Comparison of ENCODE assay signal across 19 cellular contexts in the genomic region with DNA sequence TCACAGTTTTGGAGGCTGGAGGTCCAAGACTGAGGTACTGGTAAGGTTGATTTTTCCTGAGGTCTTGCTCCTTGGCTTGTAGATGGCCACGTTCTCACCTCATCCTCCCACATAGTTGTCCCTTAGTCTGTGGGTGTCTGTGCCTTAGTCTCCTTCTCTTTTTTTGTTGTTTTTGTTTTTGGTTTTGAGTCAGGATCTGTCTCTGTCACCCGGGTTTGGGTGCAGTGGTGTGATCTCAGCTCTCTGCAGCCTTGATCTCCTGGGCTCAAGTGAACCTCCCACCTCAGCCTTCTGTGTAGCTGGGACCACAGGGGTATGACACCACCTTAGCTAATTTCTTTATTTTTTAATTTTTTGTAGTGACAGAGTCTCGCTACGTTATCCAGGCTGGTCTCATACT.
"Had no signal": no experiment of that assay in that cellular context is flagged by ENCODE, and none has a peak within 500 bp of the region (broad histone marks: within the 10 kb centered on the region; RNA-seq: fewer than 3 reads in every experiment).

No MANE protein-coding gene starts in this region.

- H3K36me3 Mint-ChIP-seq: activated naive CD8-positive, alpha-beta T cell; brain; mesothelial cell of epicardium had no signal

- H3K27me3 ChIP-seq: testis, uterus had no signal

- ATAC-seq: esophagus mucosa, gastroesophageal sphincter had no signal

- H3K36me3 ChIP-seq: colonic mucosa, gastroesophageal sphincter, uterus had no signal

- DNase-seq: activated CD4-positive, alpha-beta T cell treated with anti-CD3 and anti-CD28 coated beads, Interleukin-2, amount 50 U/mL, for 1 hour; activated CD4-positive, CD25-positive, alpha-beta regulatory T cell treated with anti-CD3 and anti-CD28 coated beads, Interleukin-2, amount 50 U/mL, for 72 hours; colonic mucosa; nucleus accumbens; posterior cingulate gyrus; stimulated activated CD4-positive, alpha-beta T cell treated with anti-CD3 and anti-CD28 coated beads, Interleukin-12 subunit alpha, Interleukin-12 subunit beta, amount 100 ng/mL, for 4 hours; stimulated activated CD4-positive, alpha-beta T cell treated with anti-CD3 and anti-CD28 coated beads, Interleukin-1b, Interleukin-23, amount 100 ng/mL, for 48 hours; stimulated activated naive CD4-positive, alpha-beta T cell treated with Interleukin-2 at 50 U/mL for 16 hours; T-helper 2 cell; testis; uterus had no signal

- H3K9me3 ChIP-seq: colonic mucosa, gastroesophageal sphincter, testis, uterus had no signal

- H3K4me3 Mint-ChIP-seq: activated naive CD8-positive, alpha-beta T cell; brain; central memory CD8-positive, alpha-beta T cell; mesothelial cell of epicardium; nephron had no signal

- H3K9me3 Mint-ChIP-seq: central memory CD8-positive, alpha-beta T cell; mesothelial cell of epicardium; nephron had no signal

- H3K27ac ChIP-seq: colonic mucosa, testis, VCaP had no signal

- H3K27ac Mint-ChIP-seq: activated naive CD8-positive, alpha-beta T cell; brain; mesothelial cell of epicardium had no signal

- H3K4me3 ChIP-seq: colonic mucosa, gastroesophageal sphincter, testis, uterus had no signal

- H3K4me1 ChIP-seq: colonic mucosa, uterus had no signal
